In genomic region chr4:152045781-152046571, GRCh38 we compare ENCODE assay signal across 8 cellular contexts.
A peak's percentile ranks its signal among the peaks of the same experiment; 100 is the strongest.
DNase-seq lines count a peak whose midpoint lies in the region; ATAC-seq, FAIRE-seq and TF ChIP-seq lines count a peak whose summit lies in the region.

No MANE protein-coding gene starts in this region.

- no peak for TF ChIP-seq POLR2A in GM12878 (IDR thresholded peaks at IDR 0.05; ENCODE audit: low read depth, low read length)

- H2AFZ ChIP-seq in GM12878 (ENCODE audit: control insufficient read depth, low read depth, low read length): peak overlapping the region; percentile 59

- H3K36me3 ChIP-seq in GM12878 (ENCODE audit: control insufficient read depth in 2 of 2, insufficient read depth in 2 of 2, low read length in 1 of 2): no peaks in the 10 kb centered on the region
- no peaks in the 10 kb centered on the region for H3K36me3 ChIP-seq in upper lobe of right lung
- no peaks in the 10 kb centered on the region for H3K36me3 ChIP-seq in MG63

- no peaks in the 10 kb centered on the region for H3K27me3 ChIP-seq in GM12878 (replicated peaks in 1 of 2; ENCODE audit: control insufficient read depth in 2 of 2, insufficient read depth in 2 of 2, low read length in 1 of 2)
- peaks cover 6% of the 10 kb centered on the region for H3K27me3 ChIP-seq in upper lobe of right lung
- H3K27me3 ChIP-seq in MG63: no peaks in the 10 kb centered on the region

- no peaks in the 10 kb centered on the region for H3K79me2 ChIP-seq in GM12878 (ENCODE audit: control insufficient read depth, insufficient read depth, low read length)

- intact Hi-C loops in GM12878 (cut with micrococcal nuclease; ENCODE audit: unreplicated experiment): loop anchor here (5.0 kb wide), 1 partner anchor 301 kb away; no protein-coding TSS in a partner anchor
- intact Hi-C loops in upper lobe of right lung (cut with DNase I): no loop called here

- 32% methylated on average over 37 of the region's 37 CpGs for WGBS in GM12878 (ENCODE audit: insufficient coverage, insufficient replicate concordance, low lambda C conversion rate, missing lambda C conversion rate)

- BruUV-seq in GM12878 (replicated peaks; lab: Mats Ljungman, UMichigan): no TSS peak

- H3K27ac ChIP-seq in GM12878 (ENCODE audit: control insufficient read depth, insufficient read depth) (no peak overlapping the region), upper lobe of right lung (no peak overlapping the region)

- no peak for TF ChIP-seq EP300 in GM12878 (IDR thresholded peaks at IDR 0.05; ENCODE audit: borderline replicate concordance in 1 of 2, control insufficient read depth in 1 of 2, low read depth in 2 of 2, low read length in 2 of 2)

- H4K20me1 ChIP-seq in GM12878 (ENCODE audit: control insufficient read depth, insufficient read depth): no peaks in the 10 kb centered on the region

- H3K4me2 ChIP-seq in GM12878 (ENCODE audit: control insufficient read depth, insufficient read depth): peak overlapping the region; percentile 37

- FAIRE-seq in GM12878 (lab: Jason Lieb, UNC): no peak

- ATAC-seq in HG03432 (IDR thresholded peaks at IDR 0.05; ENCODE audit: unreplicated experiment): peak; percentile 74
- ATAC-seq in GM12878: peak; percentile 83
- ATAC-seq in left lobe of liver: peak; percentile 64
- ATAC-seq in upper lobe of right lung: peak; percentile 95

- H3K4me3 ChIP-seq in GM12878 (no peak overlapping the region), upper lobe of right lung (peak overlapping the region; percentile 19), MG63 (no peak overlapping the region)

- POLR2A ChIA-PET in GM12878 (lab: Charles Lee): no interaction called here

- H3K9me3 ChIP-seq in GM12878 (replicated peaks; ENCODE audit: control insufficient read depth, insufficient read depth, low read length) (no peaks in the 10 kb centered on the region), upper lobe of right lung (no peaks in the 10 kb centered on the region), MG63 (no peaks in the 10 kb centered on the region)

- in situ Hi-C loops in GM12878 (cut with MboI): no loop called here

- RAD21 ChIA-PET in GM12878 (lab: Charles Lee; ENCODE audit: unreplicated experiment): no interaction called here

- TF ChIP-seq CTCF in GM12878 (IDR thresholded peaks at IDR 0.05 in 2 of 3, conservative IDR thresholded peaks at IDR 0.05 in 1 of 3; ENCODE audit: control insufficient read depth in 2 of 3, extremely low read depth in 1 of 3, insufficient read depth in 1 of 3, low read depth in 3 of 3, low read length in 3 of 3) (peak; percentile 45 to 57 (median 49); a peak in 5 of 6 replicates), upper lobe of right lung (IDR thresholded peaks at IDR 0.05) (peak; percentile 49)

- H3K4me1 ChIP-seq in GM12878 (ENCODE audit: control insufficient read depth, insufficient read depth, low read length) (no peaks in the 10 kb centered on the region), upper lobe of right lung (peaks cover 7% of the 10 kb centered on the region)

- peak; percentile 32 for TF ChIP-seq RAD21 in GM12878 (IDR thresholded peaks at IDR 0.05; ENCODE audit: insufficient read depth, low read depth, low read length)

- no peak overlapping the region for H3K9ac ChIP-seq in GM12878 (ENCODE audit: control insufficient read depth, insufficient read depth, low read length)

- SMC1A ChIA-PET in GM12878 (lab: Charles Lee; ENCODE audit: uncharacterized antibody, unreplicated experiment): interaction anchor here (1.0 kb wide), 1 partner anchor 27 kb away, joined by 4 read pairs; no protein-coding TSS in a partner anchor

- CTCF ChIA-PET in GM12878 (lab: Yijun Ruan, JAX): interaction anchor here (0.6 to 1.9 kb wide), 8 partner anchors 13 to 319 kb away, joined by 3 to 8 read pairs (median 3); no protein-coding TSS in a partner anchor

- DNase-seq in activated T-cell treated with anti-CD3 and anti-CD28 coated beads for 1 hour (ENCODE audit: low read depth): peak; percentile 6
- no peak for DNase-seq in activated T-cell treated with anti-CD3 and anti-CD28 coated beads for 4 hours
- no peak for DNase-seq in GM12878 (ENCODE audit: low read depth, low spot score)
- no peak for DNase-seq in left lobe of liver (ENCODE audit: low spot score)
- DNase-seq in upper lobe of right lung: peak; percentile 85
- no peak for DNase-seq in MG63
- no peak for DNase-seq in NCI-H1417 treated with DMSO at 0.1 percent for 48 hours (lab: John Stamatoyannopoulos, UW)

TF ChIP-seq in GM12878, 131 proteins besides CTCF, POLR2A, EP300 and RAD21:
- no peak for TF ChIP-seq STAT1 (conservative IDR thresholded peaks at IDR 0.05)
- no peak for TF ChIP-seq ZZZ3 (IDR thresholded peaks at IDR 0.05; ENCODE audit: control insufficient read depth, insufficient read length, low read depth)

Comparison
In these comparisons a context has a peak if more than half of its experiments do, and no peak if none do; other contexts are left out.
1. DNase-seq: peak in activated T-cell treated with anti-CD3 and anti-CD28 coated beads for 1 hour (single experiment) and upper lobe of right lung (single experiment); none in activated T-cell treated with anti-CD3 and anti-CD28 coated beads for 4 hours (single experiment), GM12878 (single experiment), left lobe of liver (single experiment), MG63 (single experiment) and NCI-H1417 treated with DMSO at 0.1 percent for 48 hours (single experiment).
2. Peak in every context shown above with its lines, with median percentiles within 50 percentile points of each other: ATAC-seq.